Comparison of ENCODE assay signal across 1 cellular context in the genomic region with DNA sequence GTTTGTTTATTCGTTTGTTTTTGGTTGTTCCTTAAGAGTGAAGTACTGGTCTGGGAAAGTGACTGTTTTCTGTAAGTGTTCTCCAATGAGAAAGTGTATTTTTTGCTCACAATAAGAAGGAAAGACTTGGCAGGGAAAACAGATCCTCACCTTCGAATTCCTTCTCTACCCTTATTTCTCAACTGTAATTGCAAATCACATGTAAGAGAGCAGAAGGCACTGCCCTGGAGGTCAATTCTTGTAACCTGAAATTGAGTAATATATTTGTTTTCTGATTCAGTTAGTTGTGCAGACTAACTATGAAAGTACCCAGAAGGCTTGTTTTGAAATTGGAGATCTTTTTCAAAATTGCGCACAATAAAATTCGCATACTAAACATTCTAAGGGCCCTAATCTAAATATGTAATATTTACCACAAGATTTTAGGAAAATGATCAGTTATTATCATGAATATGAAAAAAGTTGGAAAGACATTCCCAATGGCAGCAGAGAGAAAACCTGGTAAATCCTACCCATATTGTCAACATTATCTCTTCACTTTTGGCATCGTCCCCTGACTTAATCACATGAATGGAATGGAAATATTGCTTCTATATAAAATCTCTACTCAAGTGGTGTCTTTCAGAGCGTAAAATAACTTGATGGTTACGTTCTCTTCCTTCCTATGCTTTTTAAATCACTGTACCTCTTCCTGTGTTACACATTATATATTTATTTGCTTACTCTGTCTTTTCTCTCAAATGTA.
A peak's percentile ranks its signal among the peaks of the same experiment; 100 is the strongest.
TF ChIP-seq lines count a peak whose summit lies in the region.

No MANE protein-coding gene starts in this region.

TF ChIP-seq in HepG2, 621 proteins besides CTCF, POLR2A, EP300 and RAD21 (continued from another document and continues in another):
- TF ChIP-seq, protein P1, sequence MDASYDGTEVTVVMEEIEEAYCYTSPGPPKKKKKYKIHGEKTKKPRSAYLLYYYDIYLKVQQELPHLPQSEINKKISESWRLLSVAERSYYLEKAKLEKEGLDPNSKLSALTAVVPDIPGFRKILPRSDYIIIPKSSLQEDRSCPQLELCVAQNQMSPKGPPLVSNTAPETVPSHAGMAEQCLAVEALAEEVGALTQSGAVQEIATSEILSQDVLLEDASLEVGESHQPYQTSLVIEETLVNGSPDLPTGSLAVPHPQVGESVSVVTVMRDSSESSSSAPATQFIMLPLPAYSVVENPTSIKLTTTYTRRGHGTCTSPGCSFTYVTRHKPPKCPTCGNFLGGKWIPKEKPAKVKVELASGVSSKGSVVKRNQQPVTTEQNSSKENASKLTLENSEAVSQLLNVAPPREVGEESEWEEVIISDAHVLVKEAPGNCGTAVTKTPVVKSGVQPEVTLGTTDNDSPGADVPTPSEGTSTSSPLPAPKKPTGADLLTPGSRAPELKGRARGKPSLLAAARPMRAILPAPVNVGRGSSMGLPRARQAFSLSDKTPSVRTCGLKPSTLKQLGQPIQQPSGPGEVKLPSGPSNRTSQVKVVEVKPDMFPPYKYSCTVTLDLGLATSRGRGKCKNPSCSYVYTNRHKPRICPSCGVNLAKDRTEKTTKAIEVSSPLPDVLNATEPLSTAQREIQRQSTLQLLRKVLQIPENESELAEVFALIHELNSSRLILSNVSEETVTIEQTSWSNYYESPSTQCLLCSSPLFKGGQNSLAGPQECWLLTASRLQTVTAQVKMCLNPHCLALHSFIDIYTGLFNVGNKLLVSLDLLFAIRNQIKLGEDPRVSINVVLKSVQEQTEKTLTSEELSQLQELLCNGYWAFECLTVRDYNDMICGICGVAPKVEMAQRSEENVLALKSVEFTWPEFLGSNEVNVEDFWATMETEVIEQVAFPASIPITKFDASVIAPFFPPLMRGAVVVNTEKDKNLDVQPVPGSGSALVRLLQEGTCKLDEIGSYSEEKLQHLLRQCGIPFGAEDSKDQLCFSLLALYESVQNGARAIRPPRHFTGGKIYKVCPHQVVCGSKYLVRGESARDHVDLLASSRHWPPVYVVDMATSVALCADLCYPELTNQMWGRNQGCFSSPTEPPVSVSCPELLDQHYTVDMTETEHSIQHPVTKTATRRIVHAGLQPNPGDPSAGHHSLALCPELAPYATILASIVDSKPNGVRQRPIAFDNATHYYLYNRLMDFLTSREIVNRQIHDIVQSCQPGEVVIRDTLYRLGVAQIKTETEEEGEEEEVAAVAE (CRISPR knock-in tag; IDR thresholded peaks at IDR 0.05; ENCODE audit: borderline replicate concordance), result peak; percentile 49; the same call in 1 of the 2 replicates
- TF ChIP-seq SMC3 (IDR thresholded peaks at IDR 0.05; ENCODE audit: low read length) (no peak), RXRB (CRISPR knock-in tag; IDR thresholded peaks at IDR 0.05; ENCODE audit: borderline replicate concordance) (peak; percentile 83), KMT2B (CRISPR knock-in tag; IDR thresholded peaks at IDR 0.05) (peak; percentile 37; the same call in 1 of the 2 replicates), ZNF614 (CRISPR knock-in tag; IDR thresholded peaks at IDR 0.05; ENCODE audit: borderline replicate concordance) (no peak), EZH2 (conservative IDR thresholded peaks at IDR 0.05; ENCODE audit: low read depth, low read length) (no peak), FIP1L1 (IDR thresholded peaks at IDR 0.05; ENCODE audit: borderline replicate concordance, insufficient read depth, low read depth, low read length) (no peak), NR3C1 (CRISPR knock-in tag; IDR thresholded peaks at IDR 0.05) (no peak), ZNF33A (CRISPR knock-in tag; IDR thresholded peaks at IDR 0.05; ENCODE audit: borderline replicate concordance) (no peak), NR2C2 (CRISPR knock-in tag; IDR thresholded peaks at IDR 0.05; ENCODE audit: borderline replicate concordance) (peak; percentile 71; the same call in 1 of the 2 replicates), RNF2 (conservative IDR thresholded peaks at IDR 0.05; ENCODE audit: low read depth) (0 out of 2 replicates have a peak, but pooled peaks have one; percentile 40), ZNF550 (CRISPR knock-in tag; IDR thresholded peaks at IDR 0.05; ENCODE audit: borderline replicate concordance) (no peak), POLR2AphosphoS5 (IDR thresholded peaks at IDR 0.05; ENCODE audit: low read depth, low read length) (no peak; the same call in 1 of the 2 replicates), RBM39 (IDR thresholded peaks at IDR 0.05; ENCODE audit: low read depth, low read length, poor library complexity, severe bottlenecking) (no peak), TOPORS (CRISPR knock-in tag; IDR thresholded peaks at IDR 0.05) (no peak), ZNF235 (CRISPR knock-in tag; IDR thresholded peaks at IDR 0.05; ENCODE audit: borderline replicate concordance) (no peak), ZNF333 (CRISPR knock-in tag; IDR thresholded peaks at IDR 0.05; ENCODE audit: borderline replicate concordance) (no peak), EEA1 (CRISPR knock-in tag; IDR thresholded peaks at IDR 0.05; ENCODE audit: borderline replicate concordance) (no peak), HNF4A (CRISPR knock-in tag; IDR thresholded peaks at IDR 0.05) (peak; percentile 90), ZNF34 (CRISPR knock-in tag; IDR thresholded peaks at IDR 0.05; ENCODE audit: borderline replicate concordance) (no peak), ESRRA (CRISPR knock-in tag; IDR thresholded peaks at IDR 0.05; ENCODE audit: low read depth) (0 out of 2 replicates have a peak, but pooled peaks have one; percentile 11), CEBPG (CRISPR knock-in tag; IDR thresholded peaks at IDR 0.05) (peak; percentile 94), MAZ (IDR thresholded peaks at IDR 0.05; ENCODE audit: borderline replicate concordance, low read depth, low read length) (no peak), MAZ (CRISPR knock-in tag; IDR thresholded peaks at IDR 0.05; ENCODE audit: low read depth) (peak; percentile 45; the same call in 1 of the 2 replicates), DMAP1 (CRISPR knock-in tag; IDR thresholded peaks at IDR 0.05) (0 out of 2 replicates have a peak, but pooled peaks have one; percentile 28), AKAP8 (CRISPR knock-in tag; IDR thresholded peaks at IDR 0.05) (no peak), RFXANK (CRISPR knock-in tag; IDR thresholded peaks at IDR 0.05) (no peak), ZNF776 (CRISPR knock-in tag; IDR thresholded peaks at IDR 0.05) (no peak), TBX2 (CRISPR knock-in tag; IDR thresholded peaks at IDR 0.05; ENCODE audit: borderline replicate concordance) (peak; percentile 41; the same call in 1 of the 2 replicates)
- TF ChIP-seq, protein P2, sequence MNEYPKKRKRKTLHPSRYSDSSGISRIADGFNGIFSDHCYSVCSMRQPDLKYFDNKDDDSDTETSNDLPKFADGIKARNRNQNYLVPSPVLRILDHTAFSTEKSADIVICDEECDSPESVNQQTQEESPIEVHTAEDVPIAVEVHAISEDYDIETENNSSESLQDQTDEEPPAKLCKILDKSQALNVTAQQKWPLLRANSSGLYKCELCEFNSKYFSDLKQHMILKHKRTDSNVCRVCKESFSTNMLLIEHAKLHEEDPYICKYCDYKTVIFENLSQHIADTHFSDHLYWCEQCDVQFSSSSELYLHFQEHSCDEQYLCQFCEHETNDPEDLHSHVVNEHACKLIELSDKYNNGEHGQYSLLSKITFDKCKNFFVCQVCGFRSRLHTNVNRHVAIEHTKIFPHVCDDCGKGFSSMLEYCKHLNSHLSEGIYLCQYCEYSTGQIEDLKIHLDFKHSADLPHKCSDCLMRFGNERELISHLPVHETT (CRISPR knock-in tag; conservative IDR thresholded peaks at IDR 0.05), result no peak
- TF ChIP-seq, protein P3, sequence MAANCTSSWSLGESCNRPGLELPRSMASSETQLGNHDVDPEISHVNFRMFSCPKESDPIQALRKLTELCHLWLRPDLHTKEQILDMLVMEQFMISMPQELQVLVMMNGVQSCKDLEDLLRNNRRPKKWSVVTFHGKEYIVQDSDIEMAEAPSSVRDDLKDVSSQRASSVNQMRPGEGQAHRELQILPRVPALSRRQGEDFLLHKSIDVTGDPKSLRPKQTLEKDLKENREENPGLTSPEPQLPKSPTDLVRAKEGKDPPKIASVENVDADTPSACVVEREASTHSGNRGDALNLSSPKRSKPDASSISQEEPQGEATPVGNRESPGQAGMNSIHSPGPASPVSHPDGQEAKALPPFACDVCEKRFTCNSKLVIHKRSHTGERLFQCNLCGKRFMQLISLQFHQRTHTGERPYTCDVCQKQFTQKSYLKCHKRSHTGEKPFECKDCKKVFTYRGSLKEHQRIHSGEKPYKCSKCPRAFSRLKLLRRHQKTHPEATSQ (CRISPR knock-in tag; IDR thresholded peaks at IDR 0.05; ENCODE audit: borderline replicate concordance), result peak; percentile 81; the same call in 1 of the 2 replicates
- TF ChIP-seq, protein P4, sequence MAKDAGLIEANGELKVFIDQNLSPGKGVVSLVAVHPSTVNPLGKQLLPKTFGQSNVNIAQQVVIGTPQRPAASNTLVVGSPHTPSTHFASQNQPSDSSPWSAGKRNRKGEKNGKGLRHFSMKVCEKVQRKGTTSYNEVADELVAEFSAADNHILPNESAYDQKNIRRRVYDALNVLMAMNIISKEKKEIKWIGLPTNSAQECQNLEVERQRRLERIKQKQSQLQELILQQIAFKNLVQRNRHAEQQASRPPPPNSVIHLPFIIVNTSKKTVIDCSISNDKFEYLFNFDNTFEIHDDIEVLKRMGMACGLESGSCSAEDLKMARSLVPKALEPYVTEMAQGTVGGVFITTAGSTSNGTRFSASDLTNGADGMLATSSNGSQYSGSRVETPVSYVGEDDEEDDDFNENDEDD (CRISPR knock-in tag; IDR thresholded peaks at IDR 0.05; ENCODE audit: borderline replicate concordance), result peak; percentile 47; the same call in 1 of the 2 replicates
- TF ChIP-seq, protein P5, sequence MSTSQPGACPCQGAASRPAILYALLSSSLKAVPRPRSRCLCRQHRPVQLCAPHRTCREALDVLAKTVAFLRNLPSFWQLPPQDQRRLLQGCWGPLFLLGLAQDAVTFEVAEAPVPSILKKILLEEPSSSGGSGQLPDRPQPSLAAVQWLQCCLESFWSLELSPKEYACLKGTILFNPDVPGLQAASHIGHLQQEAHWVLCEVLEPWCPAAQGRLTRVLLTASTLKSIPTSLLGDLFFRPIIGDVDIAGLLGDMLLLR (CRISPR knock-in tag; IDR thresholded peaks at IDR 0.05), result no peak
- TF ChIP-seq, protein P6, sequence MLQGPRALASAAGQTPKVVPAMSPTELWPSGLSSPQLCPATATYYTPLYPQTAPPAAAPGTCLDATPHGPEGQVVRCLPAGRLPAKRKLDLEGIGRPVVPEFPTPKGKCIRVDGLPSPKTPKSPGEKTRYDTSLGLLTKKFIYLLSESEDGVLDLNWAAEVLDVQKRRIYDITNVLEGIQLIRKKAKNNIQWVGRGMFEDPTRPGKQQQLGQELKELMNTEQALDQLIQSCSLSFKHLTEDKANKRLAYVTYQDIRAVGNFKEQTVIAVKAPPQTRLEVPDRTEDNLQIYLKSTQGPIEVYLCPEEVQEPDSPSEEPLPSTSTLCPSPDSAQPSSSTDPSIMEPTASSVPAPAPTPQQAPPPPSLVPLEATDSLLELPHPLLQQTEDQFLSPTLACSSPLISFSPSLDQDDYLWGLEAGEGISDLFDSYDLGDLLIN (CRISPR knock-in tag; IDR thresholded peaks at IDR 0.05; ENCODE audit: borderline replicate concordance), result no peak
- TF ChIP-seq, protein P7, sequence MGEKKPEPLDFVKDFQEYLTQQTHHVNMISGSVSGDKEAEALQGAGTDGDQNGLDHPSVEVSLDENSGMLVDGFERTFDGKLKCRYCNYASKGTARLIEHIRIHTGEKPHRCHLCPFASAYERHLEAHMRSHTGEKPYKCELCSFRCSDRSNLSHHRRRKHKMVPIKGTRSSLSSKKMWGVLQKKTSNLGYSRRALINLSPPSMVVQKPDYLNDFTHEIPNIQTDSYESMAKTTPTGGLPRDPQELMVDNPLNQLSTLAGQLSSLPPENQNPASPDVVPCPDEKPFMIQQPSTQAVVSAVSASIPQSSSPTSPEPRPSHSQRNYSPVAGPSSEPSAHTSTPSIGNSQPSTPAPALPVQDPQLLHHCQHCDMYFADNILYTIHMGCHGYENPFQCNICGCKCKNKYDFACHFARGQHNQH (CRISPR knock-in tag; IDR thresholded peaks at IDR 0.05), result 0 out of 2 replicates have a peak, but pooled peaks have one; percentile 48
- TF ChIP-seq, protein P8, sequence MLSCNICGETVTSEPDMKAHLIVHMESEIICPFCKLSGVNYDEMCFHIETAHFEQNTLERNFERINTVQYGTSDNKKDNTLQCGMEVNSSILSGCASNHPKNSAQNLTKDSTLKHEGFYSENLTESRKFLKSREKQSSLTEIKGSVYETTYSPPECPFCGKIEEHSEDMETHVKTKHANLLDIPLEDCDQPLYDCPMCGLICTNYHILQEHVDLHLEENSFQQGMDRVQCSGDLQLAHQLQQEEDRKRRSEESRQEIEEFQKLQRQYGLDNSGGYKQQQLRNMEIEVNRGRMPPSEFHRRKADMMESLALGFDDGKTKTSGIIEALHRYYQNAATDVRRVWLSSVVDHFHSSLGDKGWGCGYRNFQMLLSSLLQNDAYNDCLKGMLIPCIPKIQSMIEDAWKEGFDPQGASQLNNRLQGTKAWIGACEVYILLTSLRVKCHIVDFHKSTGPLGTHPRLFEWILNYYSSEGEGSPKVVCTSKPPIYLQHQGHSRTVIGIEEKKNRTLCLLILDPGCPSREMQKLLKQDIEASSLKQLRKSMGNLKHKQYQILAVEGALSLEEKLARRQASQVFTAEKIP (CRISPR knock-in tag; IDR thresholded peaks at IDR 0.05; ENCODE audit: borderline replicate concordance), result no peak
- TF ChIP-seq, protein P9, sequence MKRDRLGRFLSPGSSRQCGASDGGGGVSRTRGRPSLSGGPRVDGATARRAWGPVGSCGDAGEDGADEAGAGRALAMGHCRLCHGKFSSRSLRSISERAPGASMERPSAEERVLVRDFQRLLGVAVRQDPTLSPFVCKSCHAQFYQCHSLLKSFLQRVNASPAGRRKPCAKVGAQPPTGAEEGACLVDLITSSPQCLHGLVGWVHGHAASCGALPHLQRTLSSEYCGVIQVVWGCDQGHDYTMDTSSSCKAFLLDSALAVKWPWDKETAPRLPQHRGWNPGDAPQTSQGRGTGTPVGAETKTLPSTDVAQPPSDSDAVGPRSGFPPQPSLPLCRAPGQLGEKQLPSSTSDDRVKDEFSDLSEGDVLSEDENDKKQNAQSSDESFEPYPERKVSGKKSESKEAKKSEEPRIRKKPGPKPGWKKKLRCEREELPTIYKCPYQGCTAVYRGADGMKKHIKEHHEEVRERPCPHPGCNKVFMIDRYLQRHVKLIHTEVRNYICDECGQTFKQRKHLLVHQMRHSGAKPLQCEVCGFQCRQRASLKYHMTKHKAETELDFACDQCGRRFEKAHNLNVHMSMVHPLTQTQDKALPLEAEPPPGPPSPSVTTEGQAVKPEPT (CRISPR knock-in tag; IDR thresholded peaks at IDR 0.05; ENCODE audit: low read depth), result no peak
- TF ChIP-seq, protein P10, sequence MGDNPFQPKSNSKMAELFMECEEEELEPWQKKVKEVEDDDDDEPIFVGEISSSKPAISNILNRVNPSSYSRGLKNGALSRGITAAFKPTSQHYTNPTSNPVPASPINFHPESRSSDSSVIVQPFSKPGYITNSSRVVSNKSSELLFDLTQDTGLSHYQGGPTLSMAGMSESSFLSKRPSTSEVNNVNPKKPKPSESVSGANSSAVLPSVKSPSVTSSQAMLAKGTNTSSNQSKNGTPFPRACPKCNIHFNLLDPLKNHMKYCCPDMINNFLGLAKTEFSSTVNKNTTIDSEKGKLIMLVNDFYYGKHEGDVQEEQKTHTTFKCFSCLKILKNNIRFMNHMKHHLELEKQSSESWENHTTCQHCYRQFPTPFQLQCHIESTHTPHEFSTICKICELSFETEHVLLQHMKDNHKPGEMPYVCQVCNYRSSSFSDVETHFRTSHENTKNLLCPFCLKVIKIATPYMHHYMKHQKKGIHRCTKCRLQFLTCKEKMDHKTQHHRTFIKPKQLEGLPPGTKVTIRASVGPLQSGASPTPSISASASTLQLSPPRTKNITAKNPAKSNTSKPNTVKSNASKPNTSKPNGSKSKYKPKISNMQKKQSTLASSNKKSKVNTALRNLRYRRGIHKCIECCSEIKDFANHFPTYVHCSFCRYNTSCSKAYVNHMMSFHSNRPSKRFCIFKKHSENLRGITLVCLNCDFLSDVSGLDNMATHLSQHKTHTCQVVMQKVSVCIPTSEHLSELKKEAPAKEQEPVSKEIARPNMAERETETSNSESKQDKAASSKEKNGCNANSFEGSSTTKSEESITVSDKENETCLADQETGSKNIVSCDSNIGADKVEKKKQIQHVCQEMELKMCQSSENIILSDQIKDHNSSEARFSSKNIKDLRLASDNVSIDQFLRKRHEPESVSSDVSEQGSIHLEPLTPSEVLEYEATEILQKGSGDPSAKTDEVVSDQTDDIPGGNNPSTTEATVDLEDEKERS (CRISPR knock-in tag; IDR thresholded peaks at IDR 0.05), result no peak
